14 cellular contexts compared by ENCODE assay signal in genomic region chr17:79803421-79803996, GRCh38. TPM values are rescaled to one million over a fixed set of nuclear protein-coding genes. Genes with fewer than 3 reads are reported as not detected.
A peak's percentile ranks its signal among the peaks of the same experiment; 100 is the strongest.
DNase-seq lines count a peak whose midpoint lies in the region; ATAC-seq and TF ChIP-seq lines count a peak whose summit lies in the region.
"Had no signal": no experiment of that assay in that cellular context is flagged by ENCODE, and none has a peak within 500 bp of the region (broad histone marks: within the 10 kb centered on the region; RNA-seq: fewer than 3 reads in every experiment).

No MANE protein-coding gene starts in this region.

- H2AFZ ChIP-seq in neuron (ENCODE audit: low read depth, low read length): peak overlapping the region; percentile 4

- H3K9me3 ChIP-seq in neuron (ENCODE audit: low read length) (no peaks in the 10 kb centered on the region), esophagus muscularis mucosa (no peaks in the 10 kb centered on the region), adrenal gland (replicated peaks in 1 of 3) (no peaks in the 10 kb centered on the region)
- H3K9me3 ChIP-seq: suprapubic skin had no signal

- TF ChIP-seq EP300 in esophagus muscularis mucosa (IDR thresholded peaks at IDR 0.05): no peak

- H3K27me3 ChIP-seq in neuron (ENCODE audit: insufficient read depth, low read length) (peaks cover 96% of the 10 kb centered on the region), esophagus muscularis mucosa (peaks cover 69 to 100% (median 99%) of the 10 kb centered on the region in 4 donors), adrenal gland (peaks cover 95% of the 10 kb centered on the region)

- H3K36me3 ChIP-seq in neuron (ENCODE audit: insufficient read depth, low read length) (no peaks in the 10 kb centered on the region), esophagus muscularis mucosa (no peaks in the 10 kb centered on the region), adrenal gland (replicated peaks in 1 of 2) (no peaks in the 10 kb centered on the region)
- H3K36me3 ChIP-seq: suprapubic skin, WERI-Rb-1 had no signal

- peak overlapping the region; percentile 35 for H3K4me3 Mint-ChIP-seq in activated CD4-positive, alpha-beta T cell treated with anti-CD3 and anti-CD28 coated beads, Interleukin-2, amount 10 ng/mL, durations not matched to agents 24 days and 14 days
- H3K4me3 Mint-ChIP-seq in activated T-helper 17 cell treated with anti-CD3 and anti-CD28 coated beads, Interleukin-2, amount 50 U/mL, for 72 hours: peak overlapping the region; percentile 30

- peaks cover 32% of the 10 kb centered on the region for H3K4me1 ChIP-seq in neuron (ENCODE audit: insufficient read depth, low read length)
- peaks cover 45 to 56% (median 52%) of the 10 kb centered on the region in 4 donors for H3K4me1 ChIP-seq in esophagus muscularis mucosa
- H3K4me1 ChIP-seq in adrenal gland (replicated peaks in 1 of 2): peaks cover 5 to 13% of the 10 kb centered on the region in 2 donors

- peaks cover 68% of the 10 kb centered on the region for H3K27me3 Mint-ChIP-seq in activated CD4-positive, alpha-beta T cell treated with anti-CD3 and anti-CD28 coated beads, Interleukin-2, amount 10 ng/mL, durations not matched to agents 24 days and 14 days
- peaks cover 56% of the 10 kb centered on the region for H3K27me3 Mint-ChIP-seq in activated T-helper 17 cell treated with anti-CD3 and anti-CD28 coated beads, Interleukin-2, amount 50 U/mL, for 72 hours

- peaks cover 36% of the 10 kb centered on the region for H3K4me1 Mint-ChIP-seq in activated CD4-positive, alpha-beta T cell treated with anti-CD3 and anti-CD28 coated beads, Interleukin-2, amount 10 ng/mL, durations not matched to agents 24 days and 14 days
- peaks cover 29% of the 10 kb centered on the region for H3K4me1 Mint-ChIP-seq in activated T-helper 17 cell treated with anti-CD3 and anti-CD28 coated beads, Interleukin-2, amount 50 U/mL, for 72 hours

- TF ChIP-seq CTCF in esophagus muscularis mucosa (IDR thresholded peaks at IDR 0.05): no peak
- no peak for TF ChIP-seq CTCF in adrenal gland (IDR thresholded peaks at IDR 0.05)

- no peak for DNase-seq in activated CD4-positive, alpha-beta T cell treated with anti-CD3 and anti-CD28 coated beads, Interleukin-2, amount 10 ng/mL, durations not matched to agents 24 days and 14 days
- no peak for DNase-seq in activated CD4-positive, alpha-beta T cell treated with anti-CD3 and anti-CD28 coated beads for 4 hours
- DNase-seq in KBM-7: peak; percentile 59
- no peak for DNase-seq in esophagus muscularis mucosa (ENCODE audit: extremely low spot score)
- no peak for DNase-seq in adrenal gland
- no peak for DNase-seq in activated gamma-delta T cell treated with Interleukin-2 at 50 U/mL for 16 hours
- DNase-seq: activated gamma-delta T cell, foreskin melanocyte, NCI-H1694, PC-3, WERI-Rb-1 had no signal

- ATAC-seq in activated T-helper 17 cell treated with anti-CD3 and anti-CD28 coated beads, Interleukin-2, amount 50 U/mL, for 72 hours (replicated peaks): no peak
- ATAC-seq: PC-3 had no signal

- H3K27ac ChIP-seq in esophagus muscularis mucosa (replicated peaks in 1 of 4): no peak overlapping the region
- no peak overlapping the region for H3K27ac ChIP-seq in adrenal gland
- H3K27ac ChIP-seq: suprapubic skin, WERI-Rb-1 had no signal

- TF ChIP-seq POLR2A in esophagus muscularis mucosa (IDR thresholded peaks at IDR 0.05; ENCODE audit: low read depth): no peak
- TF ChIP-seq POLR2A in adrenal gland (IDR thresholded peaks at IDR 0.05): no peak

- H3K36me3 Mint-ChIP-seq in activated CD4-positive, alpha-beta T cell treated with anti-CD3 and anti-CD28 coated beads, Interleukin-2, amount 10 ng/mL, durations not matched to agents 24 days and 14 days (ENCODE audit: low read depth): peaks cover 13% of the 10 kb centered on the region
- peaks cover 20% of the 10 kb centered on the region for H3K36me3 Mint-ChIP-seq in activated T-helper 17 cell treated with anti-CD3 and anti-CD28 coated beads, Interleukin-2, amount 50 U/mL, for 72 hours (ENCODE audit: low read depth)

- in situ Hi-C loops in KBM-7 (cut with MboI; ENCODE audit: low pct_unique_long_range_greater_than_20kb, low sequenced_read_pairs): no loop called here

- peaks cover 5% of the 10 kb centered on the region for H3K9me3 Mint-ChIP-seq in activated CD4-positive, alpha-beta T cell treated with anti-CD3 and anti-CD28 coated beads, Interleukin-2, amount 10 ng/mL, durations not matched to agents 24 days and 14 days
- H3K9me3 Mint-ChIP-seq in activated T-helper 17 cell treated with anti-CD3 and anti-CD28 coated beads, Interleukin-2, amount 50 U/mL, for 72 hours: peaks cover 6% of the 10 kb centered on the region

- H3K27ac Mint-ChIP-seq in activated CD4-positive, alpha-beta T cell treated with anti-CD3 and anti-CD28 coated beads, Interleukin-2, amount 10 ng/mL, durations not matched to agents 24 days and 14 days: peak overlapping the region; percentile 70
- H3K27ac Mint-ChIP-seq in activated T-helper 17 cell treated with anti-CD3 and anti-CD28 coated beads, Interleukin-2, amount 50 U/mL, for 72 hours: no peak overlapping the region

- intact Hi-C loops in activated CD4-positive, alpha-beta T cell treated with anti-CD3 and anti-CD28 coated beads, Interleukin-2, amount 10 ng/mL, durations not matched to agents 24 days and 14 days (cut with micrococcal nuclease): no loop called here
- intact Hi-C loops in esophagus muscularis mucosa (cut with DNase I): no loop called here
- intact Hi-C loops in adrenal gland (cut with DNase I): loop anchor here in 1 of 2 donors (5.0 kb wide), 1 partner anchor 34 kb away; the partner anchor contains the start of gene CBX4

- 10% methylated on average over 11 of the region's 31 CpGs for whole genome bisulfite sequencing in esophagus muscularis mucosa
- 5 to 11% (median 11%) methylated on average over 18 to 31 of the region's 31 CpGs for WGBS in adrenal gland, 4 donors

- H3K4me3 ChIP-seq in neuron (ENCODE audit: low read length): peak overlapping the region; percentile 31
- no peak overlapping the region for H3K4me3 ChIP-seq in esophagus muscularis mucosa
- H3K4me3 ChIP-seq in adrenal gland: no peak overlapping the region

RNA-seq across cellular contexts. Expression of gene CBX8, which starts 6.6 kb away (rescaled TPM):
- 9.4 TPM in 2 replicates for total RNA-seq in activated CD4-positive, alpha-beta T cell treated with anti-CD3 and anti-CD28 coated beads, Interleukin-2, amount 10 ng/mL, durations not matched to agents 24 days and 14 days
- 1 to 10 TPM; 1.6 to 5.5 TPM for total RNA-seq in activated T-helper 17 cell treated with anti-CD3 and anti-CD28 coated beads, Interleukin-2, amount 50 U/mL, for 72 hours
- 1 to 10 TPM; 1.7 to 7.5 (median 2.6) TPM for total RNA-seq in esophagus muscularis mucosa
- 10 to 100 TPM in 1 of 8 donors, 1 to 10 TPM in 6, under 1 TPM in 1; 0.85 to 10.6 (median 5.5) TPM for total RNA-seq in adrenal gland
- polyA plus RNA-seq in adrenal gland: 1 to 10 TPM; 1.0 to 7.4 (median 4.4) TPM

RNA-seq across cellular contexts. Expression of gene CBX2, which starts 25.6 kb away (rescaled TPM):
- 7.5 and 8.2 TPM in 2 replicates for total RNA-seq in activated CD4-positive, alpha-beta T cell treated with anti-CD3 and anti-CD28 coated beads, Interleukin-2, amount 10 ng/mL, durations not matched to agents 24 days and 14 days
- total RNA-seq in activated T-helper 17 cell treated with anti-CD3 and anti-CD28 coated beads, Interleukin-2, amount 50 U/mL, for 72 hours: 1 to 10 TPM in 1 of 2 donors, under 1 TPM in 1; 0.50 to 1.6 TPM
- total RNA-seq in esophagus muscularis mucosa (1 to 10 TPM in 3 of 4 donors, under 1 TPM in 1; 0.66 to 2.8 (median 1.5) TPM), adrenal gland (1 to 10 TPM in 2 of 8 donors, under 1 TPM in 6; 0.06 to 1.8 (median 0.69) TPM)
- polyA plus RNA-seq in adrenal gland: under 1 TPM; 0.26 to 0.97 (median 0.88) TPM

RNA-seq across cellular contexts. Expression of gene CBX4, which starts 35.7 kb away (rescaled TPM):
- 18.5 and 19.4 TPM in 2 replicates for total RNA-seq in activated CD4-positive, alpha-beta T cell treated with anti-CD3 and anti-CD28 coated beads, Interleukin-2, amount 10 ng/mL, durations not matched to agents 24 days and 14 days
- total RNA-seq in activated T-helper 17 cell treated with anti-CD3 and anti-CD28 coated beads, Interleukin-2, amount 50 U/mL, for 72 hours: 1 to 10 TPM; 8.7 to 9.1 TPM
- total RNA-seq in esophagus muscularis mucosa: 10 to 100 TPM in 3 of 4 donors, 1 to 10 TPM in 1; 6.6 to 14.1 (median 12.3) TPM
- total RNA-seq in adrenal gland: 10 to 100 TPM; 15.1 to 39.3 (median 25.0) TPM
- polyA plus RNA-seq in adrenal gland: 10 to 100 TPM in 1 of 3 donors, 1 to 10 TPM in 2; 5.4 to 10.1 (median 7.6) TPM
